ENCODE assay signal across 25 cellular contexts in the genomic region with DNA sequence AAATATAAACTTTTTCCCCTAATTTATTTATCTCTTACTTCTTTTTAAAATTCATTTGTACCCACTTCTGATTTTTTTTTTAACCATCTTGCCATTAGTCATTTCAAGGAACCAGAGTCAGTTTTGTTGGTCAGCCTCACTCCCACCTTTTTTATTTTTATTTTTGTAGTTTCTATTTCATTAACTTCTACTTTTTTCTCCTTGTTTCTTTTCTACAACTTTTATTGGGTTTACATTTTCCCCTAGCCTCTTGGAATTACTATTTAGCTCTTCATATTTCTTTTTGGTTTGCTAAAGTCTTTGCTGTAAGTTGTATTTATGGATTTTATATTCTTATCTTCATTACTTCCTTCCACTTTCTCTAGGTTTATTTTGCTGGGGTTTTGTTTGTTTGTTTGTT.
"Had no signal": no experiment of that assay in that cellular context is flagged by ENCODE, and none has a peak within 500 bp of the region (broad histone marks: within the 10 kb centered on the region; RNA-seq: fewer than 3 reads in every experiment).

No MANE protein-coding gene starts in this region.

- H3K27me3 ChIP-seq: colonic mucosa, gastrocnemius medialis, heart right ventricle, left lung had no signal

- DNase-seq: colonic mucosa; cortex of kidney; effector CD8-positive, alpha-beta T cell; effector memory CD8-positive, alpha-beta T cell; endodermal cell; erythroblast; foreskin fibroblast; foreskin melanocyte; gastrocnemius medialis; glutamatergic neuron; head of caudate nucleus; heart right ventricle; hippocampal formation; kidney glomerular epithelial cell; left lung; left ventricle myocardium superior; lower lobe of right lung; mesenchymal stem cell; mucosa of descending colon; naive B cell had no signal

- FAIRE-seq: keratinocyte had no signal

- H3K36me3 Mint-ChIP-seq: mesothelial cell of epicardium, naive B cell had no signal

- H3K4me3 Mint-ChIP-seq: dendritic cell treated with granulocyte-macrophage colony-stimulating factor and Interleukin-4, amounts not matched to agents 40 ng/mL and 50 ng/mL, for 4 days; effector memory CD8-positive, alpha-beta T cell; endodermal cell; mesothelial cell of epicardium; naive B cell had no signal

- H3K36me3 ChIP-seq: colonic mucosa, gastrocnemius medialis, heart right ventricle, left lung, lower lobe of right lung had no signal

- H3K4me1 ChIP-seq: colonic mucosa, gastrocnemius medialis, heart right ventricle, left lung, lower lobe of right lung had no signal

- H3K4me3 ChIP-seq: colonic mucosa, gastrocnemius medialis, heart right ventricle, left lung, lower lobe of right lung, mucosa of descending colon had no signal

- H3K27ac Mint-ChIP-seq: dendritic cell treated with granulocyte-macrophage colony-stimulating factor and Interleukin-4, amounts not matched to agents 40 ng/mL and 50 ng/mL, for 4 days; effector memory CD8-positive, alpha-beta T cell; endodermal cell; mesothelial cell of epicardium; naive B cell had no signal

- ATAC-seq: effector memory CD8-positive, alpha-beta T cell; esophagus mucosa; gastrocnemius medialis; heart right ventricle; left lung; left ventricle myocardium superior; lower lobe of right lung; mucosa of descending colon had no signal

- H3K9me3 Mint-ChIP-seq: dendritic cell treated with granulocyte-macrophage colony-stimulating factor and Interleukin-4, amounts not matched to agents 40 ng/mL and 50 ng/mL, for 4 days; effector memory CD8-positive, alpha-beta T cell had no signal

- H3K9me3 ChIP-seq: colonic mucosa, gastrocnemius medialis, left lung, lower lobe of right lung, mucosa of descending colon had no signal

- H3K4me1 Mint-ChIP-seq: endodermal cell, naive B cell had no signal

- H3K27me3 Mint-ChIP-seq: dendritic cell treated with granulocyte-macrophage colony-stimulating factor and Interleukin-4, amounts not matched to agents 40 ng/mL and 50 ng/mL, for 4 days; effector memory CD8-positive, alpha-beta T cell; naive B cell had no signal

- H3K27ac ChIP-seq: colonic mucosa, epithelial cell of prostate, gastrocnemius medialis, heart right ventricle, left lung, lower lobe of right lung had no signal
